In the genomic region with DNA sequence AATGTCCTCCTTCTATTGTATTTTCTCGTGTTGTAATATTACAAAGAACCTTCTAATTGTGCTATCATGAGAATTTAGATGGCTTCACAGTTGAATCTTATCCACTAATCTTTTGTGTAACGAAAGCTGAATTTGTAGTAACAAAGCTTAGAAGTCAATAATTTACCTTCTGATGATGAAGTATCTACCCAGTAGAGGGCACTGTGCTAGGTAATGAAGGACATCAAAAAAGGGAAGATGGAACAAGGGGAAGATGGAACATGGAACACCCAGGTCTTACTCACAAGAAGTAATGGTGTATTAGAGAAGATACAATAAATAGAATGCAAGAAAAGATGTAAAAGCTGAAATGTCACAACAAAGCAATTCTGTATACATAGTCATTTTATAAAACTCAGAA, we compare ENCODE assay signal across 8 cellular contexts.
DNase-seq lines count a peak whose midpoint lies in the region; ATAC-seq and TF ChIP-seq lines count a peak whose summit lies in the region.

No MANE protein-coding gene starts in this region.

- H2BK5ac ChIP-seq in mesendoderm (ENCODE audit: low read length): no peak overlapping the region

- intact Hi-C loops in activated T-helper 2 cell treated with anti-CD3 and anti-CD28 coated beads, Interferon-gamma antibody, Interleukin-2, Interleukin-4, amounts not matched to agents 10 μg/mL and 5 μg/mL and 100 μg/mL, durations not matched to agents 14 hours and 24 hours and 36 hours (cut with micrococcal nuclease): loop anchor here (1.0 kb wide), 1 partner anchor 41 kb away; no protein-coding TSS in a partner anchor

- no peaks in the 10 kb centered on the region for H3K79me2 ChIP-seq in mesendoderm (ENCODE audit: control insufficient read depth, insufficient read depth, low read length)

- H3K4me2 ChIP-seq in mesendoderm (ENCODE audit: low read length): no peak overlapping the region

- H3K9me3 Mint-ChIP-seq in activated T-helper 2 cell treated with anti-CD3 and anti-CD28 coated beads, Interferon-gamma antibody, Interleukin-2, Interleukin-4, amounts not matched to agents 10 μg/mL and 5 μg/mL and 100 μg/mL, durations not matched to agents 14 hours and 24 hours and 36 hours: peaks cover 10% of the 10 kb centered on the region
- no peaks in the 10 kb centered on the region for H3K9me3 Mint-ChIP-seq in T-helper 2 cell treated with Interferon-gamma antibody and Interleukin-4, amounts not matched to agents 5 μg/mL and 100 μg/mL, for 36 hours

- H3K4me1 ChIP-seq in adipocyte (ENCODE audit: control insufficient read depth, insufficient read depth, low read length): no peaks in the 10 kb centered on the region
- no peaks in the 10 kb centered on the region for H3K4me1 ChIP-seq in mesendoderm (ENCODE audit: control insufficient read depth, low read depth, low read length)

- H3K27ac Mint-ChIP-seq in activated T-helper 2 cell treated with anti-CD3 and anti-CD28 coated beads, Interferon-gamma antibody, Interleukin-2, Interleukin-4, amounts not matched to agents 10 μg/mL and 5 μg/mL and 100 μg/mL, durations not matched to agents 14 hours and 24 hours and 36 hours: no peak overlapping the region
- H3K27ac Mint-ChIP-seq in T-helper 2 cell treated with Interferon-gamma antibody and Interleukin-4, amounts not matched to agents 5 μg/mL and 100 μg/mL, for 36 hours: no peak overlapping the region

- no peak overlapping the region for H3K4ac ChIP-seq in mesendoderm (ENCODE audit: low read depth, low read length)

- no peak overlapping the region for H3K56ac ChIP-seq in mesendoderm (ENCODE audit: low read length)

- H4K5ac ChIP-seq in mesendoderm (ENCODE audit: low read length): no peak overlapping the region

- H3K9ac ChIP-seq in adipocyte (ENCODE audit: low read length) (no peak overlapping the region), mesendoderm (ENCODE audit: low read length) (no peak overlapping the region)

- no CpG with 5 or more reads among the region's 2 CpGs for WGBS in mesendoderm (ENCODE audit: extremely low coverage, insufficient coverage, low lambda C conversion rate)

- no peak overlapping the region for H2AK5ac ChIP-seq in mesendoderm (ENCODE audit: low read length)

- peak; percentile 44 for TF ChIP-seq CTCF in GM12864 (IDR thresholded peaks at IDR 0.05; ENCODE audit: low read depth, low read length, missing control alignments)

- no peaks in the 10 kb centered on the region for H3K9me3 ChIP-seq in adipocyte (ENCODE audit: control insufficient read depth, low read length)

- H3K4me3 ChIP-seq in GM12864 (ENCODE audit: low read depth, low read length) (no peak overlapping the region), adipocyte (ENCODE audit: low read length) (no peak overlapping the region), mesendoderm (ENCODE audit: low read length) (no peak overlapping the region)

- peaks cover 17% of the 10 kb centered on the region for H3K4me1 Mint-ChIP-seq in activated T-helper 2 cell treated with anti-CD3 and anti-CD28 coated beads, Interferon-gamma antibody, Interleukin-2, Interleukin-4, amounts not matched to agents 10 μg/mL and 5 μg/mL and 100 μg/mL, durations not matched to agents 14 hours and 24 hours and 36 hours (ENCODE audit: low read depth)
- H3K4me1 Mint-ChIP-seq in T-helper 2 cell treated with Interferon-gamma antibody and Interleukin-4, amounts not matched to agents 5 μg/mL and 100 μg/mL, for 36 hours (ENCODE audit: low read depth): peaks cover 19% of the 10 kb centered on the region

- ATAC-seq in HG03095 (IDR thresholded peaks at IDR 0.05; ENCODE audit: unreplicated experiment): no peak

- H3K36me3 ChIP-seq in adipocyte (ENCODE audit: control insufficient read depth, insufficient read depth, low read length, severe bottlenecking) (no peaks in the 10 kb centered on the region), mesendoderm (ENCODE audit: control insufficient read depth, insufficient read depth, low read length) (no peaks in the 10 kb centered on the region)

- H2BK120ac ChIP-seq in mesendoderm (ENCODE audit: low read depth, low read length): no peak overlapping the region

- no peaks in the 10 kb centered on the region for H3K79me1 ChIP-seq in mesendoderm (ENCODE audit: low read length)

- no peak overlapping the region for H2BK15ac ChIP-seq in mesendoderm (replicated peaks; ENCODE audit: low read depth)

- H3K27ac ChIP-seq in mesendoderm (ENCODE audit: low read depth, low read length): no peak overlapping the region

- DNase-seq in GM12864 (ENCODE audit: low read depth) (peak; percentile 4), KG1 (lab: John Stamatoyannopoulos, UW) (peak; percentile 5), adipocyte (ENCODE audit: low read depth) (peak; percentile 2), mesendoderm (peak; percentile 41)
- DNase-seq in activated effector memory CD4-positive, alpha-beta T cell treated with anti-CD3 and anti-CD28 coated beads, Interleukin-2, amount 50 U/mL, for 16 hours: no peak
- no peak for DNase-seq in activated T-helper 2 cell treated with anti-CD3 and anti-CD28 coated beads, Interferon-gamma antibody, Interleukin-2, Interleukin-4, amounts not matched to agents 10 μg/mL and 5 μg/mL and 100 μg/mL, durations not matched to agents 14 hours and 24 hours and 36 hours (ENCODE audit: low spot score)
- no peak for DNase-seq in T-helper 2 cell treated with Interferon-gamma antibody and Interleukin-4, amounts not matched to agents 5 μg/mL and 100 μg/mL, for 36 hours (ENCODE audit: low spot score)

- no peak overlapping the region for H3K18ac ChIP-seq in mesendoderm (ENCODE audit: low read length)

- H3K27me3 Mint-ChIP-seq in activated T-helper 2 cell treated with anti-CD3 and anti-CD28 coated beads, Interferon-gamma antibody, Interleukin-2, Interleukin-4, amounts not matched to agents 10 μg/mL and 5 μg/mL and 100 μg/mL, durations not matched to agents 14 hours and 24 hours and 36 hours (ENCODE audit: low read depth): peaks cover 13% of the 10 kb centered on the region
- peaks cover 16% of the 10 kb centered on the region for H3K27me3 Mint-ChIP-seq in T-helper 2 cell treated with Interferon-gamma antibody and Interleukin-4, amounts not matched to agents 5 μg/mL and 100 μg/mL, for 36 hours (ENCODE audit: low read depth)

- H3K4me3 Mint-ChIP-seq in activated T-helper 2 cell treated with anti-CD3 and anti-CD28 coated beads, Interferon-gamma antibody, Interleukin-2, Interleukin-4, amounts not matched to agents 10 μg/mL and 5 μg/mL and 100 μg/mL, durations not matched to agents 14 hours and 24 hours and 36 hours (ENCODE audit: low read depth): no peak overlapping the region
- no peak overlapping the region for H3K4me3 Mint-ChIP-seq in T-helper 2 cell treated with Interferon-gamma antibody and Interleukin-4, amounts not matched to agents 5 μg/mL and 100 μg/mL, for 36 hours

- no peaks in the 10 kb centered on the region for H3K27me3 ChIP-seq in adipocyte (replicated peaks; ENCODE audit: control insufficient read depth, insufficient read depth, low read length)
- no peaks in the 10 kb centered on the region for H3K27me3 ChIP-seq in mesendoderm (ENCODE audit: insufficient read depth, low read length, poor library complexity)

- H4K8ac ChIP-seq in mesendoderm (ENCODE audit: low read depth, low read length): no peak overlapping the region

- H3K23ac ChIP-seq in mesendoderm (ENCODE audit: low read length): no peak overlapping the region

- H3K36me3 Mint-ChIP-seq in activated T-helper 2 cell treated with anti-CD3 and anti-CD28 coated beads, Interferon-gamma antibody, Interleukin-2, Interleukin-4, amounts not matched to agents 10 μg/mL and 5 μg/mL and 100 μg/mL, durations not matched to agents 14 hours and 24 hours and 36 hours (ENCODE audit: low read depth): peaks cover 8% of the 10 kb centered on the region
- H3K36me3 Mint-ChIP-seq in T-helper 2 cell treated with Interferon-gamma antibody and Interleukin-4, amounts not matched to agents 5 μg/mL and 100 μg/mL, for 36 hours (ENCODE audit: low read depth): no peaks in the 10 kb centered on the region

Comparison
In these comparisons a context has a peak if more than half of its experiments do, and no peak if none do; other contexts are left out.
1. DNase-seq: peak in GM12864 (single experiment), KG1 (single experiment), adipocyte (single experiment) and mesendoderm (single experiment); none in activated effector memory CD4-positive, alpha-beta T cell treated with anti-CD3 and anti-CD28 coated beads, Interleukin-2, amount 50 U/mL, for 16 hours (single experiment), activated T-helper 2 cell treated with anti-CD3 and anti-CD28 coated beads, Interferon-gamma antibody, Interleukin-2, Interleukin-4, amounts not matched to agents 10 μg/mL and 5 μg/mL and 100 μg/mL, durations not matched to agents 14 hours and 24 hours and 36 hours (single experiment) and T-helper 2 cell treated with Interferon-gamma antibody and Interleukin-4, amounts not matched to agents 5 μg/mL and 100 μg/mL, for 36 hours (single experiment).